Comparison of ENCODE assay signal across 27 cellular contexts in genomic region chr14:100905166-100905565, GRCh38. TPM values are rescaled to one million over a fixed set of nuclear protein-coding genes. Genes with fewer than 3 reads are reported as not detected.
DNase-seq lines count a peak whose midpoint lies in the region; ATAC-seq and TF ChIP-seq lines count a peak whose summit lies in the region.
"Had no signal": no experiment of that assay in that cellular context is flagged by ENCODE, and none has a peak within 500 bp of the region (broad histone marks: within the 10 kb centered on the region; RNA-seq: fewer than 3 reads in every experiment).

No MANE protein-coding gene starts in this region.

- H3K27me3 ChIP-seq in right atrium auricular region (peaks cover 0 to 5% of the 10 kb centered on the region in 2 donors), right cardiac atrium (ENCODE audit: control insufficient read depth, insufficient read depth) (no peaks in the 10 kb centered on the region), upper lobe of right lung (peaks cover 50% of the 10 kb centered on the region)

- peaks cover 11% of the 10 kb centered on the region for H3K27me3 Mint-ChIP-seq in glutamatergic neuron (ENCODE audit: unreplicated experiment)
- H3K27me3 Mint-ChIP-seq in nephron progenitor cell (ENCODE audit: low read depth, poor library complexity) = peaks cover 69% of the 10 kb centered on the region

- ATAC-seq in right cardiac atrium = no peak
- no peak for ATAC-seq in GM19035 (IDR thresholded peaks at IDR 0.05; ENCODE audit: unreplicated experiment)
- no peak for ATAC-seq in GM19328 (IDR thresholded peaks at IDR 0.05; ENCODE audit: unreplicated experiment)
- ATAC-seq in upper lobe of right lung = no peak
- ATAC-seq: A549, K562 had no signal

- intact Hi-C loops in right cardiac atrium (cut with DNase I) (no loop called here), upper lobe of right lung (cut with DNase I) (no loop called here)

- TF ChIP-seq CTCF in right atrium auricular region (IDR thresholded peaks at IDR 0.05) (no peak), glutamatergic neuron (IDR thresholded peaks at IDR 0.05; ENCODE audit: partially characterized antibody, unreplicated experiment) (no peak), nephron progenitor cell (IDR thresholded peaks at IDR 0.05) (no peak), upper lobe of right lung (IDR thresholded peaks at IDR 0.05) (no peak)

- 49% methylated on average over 12 of the region's 12 CpGs for WGBS in right cardiac atrium

- H3K4me1 ChIP-seq in right atrium auricular region = peaks cover 0 to 14% of the 10 kb centered on the region in 2 donors
- no peaks in the 10 kb centered on the region for H3K4me1 ChIP-seq in right cardiac atrium (ENCODE audit: control insufficient read depth, insufficient read depth, low read length)
- H3K4me1 ChIP-seq in upper lobe of right lung = peaks cover 3% of the 10 kb centered on the region

- peak overlapping the region; percentile 20 for H3K4me3 Mint-ChIP-seq in glutamatergic neuron (ENCODE audit: unreplicated experiment)
- H3K4me3 Mint-ChIP-seq in nephron progenitor cell = peak overlapping the region; percentile 81

- no peaks in the 10 kb centered on the region for H3K36me3 ChIP-seq in right atrium auricular region
- H3K36me3 ChIP-seq in upper lobe of right lung = no peaks in the 10 kb centered on the region
- H3K36me3 ChIP-seq: BLaER1, heart right ventricle, WERI-Rb-1 had no signal

- no peak overlapping the region for H3K4me3 ChIP-seq in right atrium auricular region
- H3K4me3 ChIP-seq in right cardiac atrium (ENCODE audit: low read length) = no peak overlapping the region
- no peak overlapping the region for H3K4me3 ChIP-seq in upper lobe of right lung
- H3K4me3 ChIP-seq: A549, BLaER1, K562 had no signal

- DNase-seq in right atrium auricular region (ENCODE audit: low spot score) (peak; percentile 51), right cardiac atrium (no peak), glutamatergic neuron (no peak), nephron progenitor cell (no peak), NCI-H1417 (lab: John Stamatoyannopoulos, UW) (no peak), upper lobe of right lung (no peak)
- DNase-seq: activated gamma-delta T cell; Caco-2; cerebellar nuclear complex; DMS79; effector CD4-positive, alpha-beta T cell; erythroblast; foreskin fibroblast; heart right ventricle; islet precursor cell; NCI-H1105 treated with DMSO at 0.1 percent for 48 hours; NCI-H2029 treated with DMSO at 0.1 percent for 48 hours; NCI-H226; NCI-H774; WERI-Rb-1 had no signal

- no peaks in the 10 kb centered on the region for H3K36me3 Mint-ChIP-seq in glutamatergic neuron (ENCODE audit: unreplicated experiment)
- no peaks in the 10 kb centered on the region for H3K36me3 Mint-ChIP-seq in nephron progenitor cell (ENCODE audit: low read depth)

- no peak overlapping the region for H3K27ac ChIP-seq in right atrium auricular region
- no peak overlapping the region for H3K27ac ChIP-seq in right cardiac atrium (ENCODE audit: low read length)
- no peak overlapping the region for H3K27ac ChIP-seq in upper lobe of right lung
- H3K27ac ChIP-seq: BLaER1, heart right ventricle, WERI-Rb-1 had no signal

- no peaks in the 10 kb centered on the region for H3K9me3 ChIP-seq in right atrium auricular region
- no peaks in the 10 kb centered on the region for H3K9me3 ChIP-seq in right cardiac atrium (ENCODE audit: control insufficient read depth, low read length)
- H3K9me3 ChIP-seq in upper lobe of right lung = no peaks in the 10 kb centered on the region
- H3K9me3 ChIP-seq: A549, Caco-2, heart right ventricle had no signal

- H3K9me3 Mint-ChIP-seq in glutamatergic neuron (ENCODE audit: unreplicated experiment) = peaks cover 16% of the 10 kb centered on the region
- peaks cover 3% of the 10 kb centered on the region for H3K9me3 Mint-ChIP-seq in nephron progenitor cell

- H3K4me1 Mint-ChIP-seq in glutamatergic neuron (ENCODE audit: low read depth, unreplicated experiment) (peaks cover 18% of the 10 kb centered on the region), nephron progenitor cell (peaks cover 51% of the 10 kb centered on the region)

- no peak overlapping the region for H3K27ac Mint-ChIP-seq in glutamatergic neuron (ENCODE audit: unreplicated experiment)
- no peak overlapping the region for H3K27ac Mint-ChIP-seq in nephron progenitor cell

RNA-seq across cellular contexts. Expression of gene RTL1, which starts 1.6 kb away (rescaled TPM):
- not detected for total RNA-seq in right atrium auricular region
- total RNA-seq in right cardiac atrium = not detected
- 0.05 TPM for polyA plus RNA-seq in right cardiac atrium
- total RNA-seq in glutamatergic neuron (ENCODE audit: unreplicated experiment) = not detected
- total RNA-seq in upper lobe of right lung = not detected
- total RNA-seq: Caco-2, heart right ventricle, K562, MCF 10A, subcutaneous adipose tissue had no signal
- polyA plus RNA-seq: heart right ventricle, K562 had no signal
